ENCODE assay signal across 20 cellular contexts in the genomic region with DNA sequence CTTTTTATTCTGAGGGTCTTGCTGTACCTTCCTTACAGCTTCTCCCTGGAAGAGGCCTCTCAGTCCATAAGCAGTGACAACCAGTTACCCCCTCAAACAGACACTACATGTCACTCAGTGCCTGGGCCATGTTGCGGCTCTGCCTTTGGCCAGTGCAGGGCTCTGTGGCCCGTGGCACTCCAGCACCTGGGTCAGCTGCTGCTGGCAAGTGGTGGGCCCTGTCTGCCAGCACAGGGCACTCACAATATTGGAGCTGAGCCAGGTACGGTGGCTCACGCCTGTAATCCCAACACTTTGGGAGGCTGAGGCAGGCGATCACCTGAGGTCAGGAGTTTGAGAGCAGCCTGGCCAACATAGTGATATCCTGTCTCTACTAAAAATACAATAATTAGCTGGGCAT. TPM values are rescaled to one million over a fixed set of nuclear protein-coding genes. Genes with fewer than 3 reads are reported as not detected.
DNase-seq lines count a peak whose midpoint lies in the region; ATAC-seq and TF ChIP-seq lines count a peak whose summit lies in the region.
"Had no signal": no experiment of that assay in that cellular context is flagged by ENCODE, and none has a peak within 500 bp of the region (broad histone marks: within the 10 kb centered on the region; RNA-seq: fewer than 3 reads in every experiment).

No MANE protein-coding gene starts in this region.

- no peak for TF ChIP-seq EP300 in suprapubic skin (IDR thresholded peaks at IDR 0.05)

- H3K36me3 ChIP-seq in left ventricle myocardium inferior: peaks cover 22% of the 10 kb centered on the region
- H3K36me3 ChIP-seq in SU-DHL-6 (ENCODE audit: low read length): peaks cover 19% of the 10 kb centered on the region
- H3K36me3 ChIP-seq in suprapubic skin: peaks cover 7% of the 10 kb centered on the region

- no peak for DNase-seq in Right ventricle myocardium superior
- DNase-seq in left ventricle myocardium inferior: no peak
- no peak for DNase-seq in memory B cell (ENCODE audit: low spot score in 2 of 2)
- DNase-seq in suprapubic skin (ENCODE audit: low spot score in 2 of 2): no peak
- no peak for DNase-seq in CD4-positive, alpha-beta T cell
- DNase-seq in DMS114 treated with DMSO at 0.1 percent for 48 hours (lab: John Stamatoyannopoulos, UW; ENCODE audit: unreplicated experiment): no peak
- DNase-seq: BE2C; CD8-positive, alpha-beta memory T cell; DND-41; GOT3; NCI-H1048; NCI-H2081 treated with DMSO at 0.1 percent for 48 hours; NCI-H510A; NCI-H774; Peyer's patch; SHP77 had no signal

- H3K4me1 ChIP-seq in left ventricle myocardium inferior (peaks cover 26% of the 10 kb centered on the region), suprapubic skin (peaks cover 28% of the 10 kb centered on the region)
- H3K4me1 ChIP-seq: BE2C had no signal

- H3K27me3 Mint-ChIP-seq in memory B cell: no peaks in the 10 kb centered on the region
- H3K27me3 Mint-ChIP-seq in CD4-positive, alpha-beta T cell: no peaks in the 10 kb centered on the region
- H3K27me3 Mint-ChIP-seq: CD8-positive, alpha-beta memory T cell had no signal

- no peak for TF ChIP-seq POLR2A in suprapubic skin (IDR thresholded peaks at IDR 0.05)

- TF ChIP-seq CTCF in left ventricle myocardium inferior (IDR thresholded peaks at IDR 0.05; ENCODE audit: borderline replicate concordance) (no peak), SU-DHL-6 (IDR thresholded peaks at IDR 0.05; ENCODE audit: insufficient read depth, low read length, poor library complexity, severe bottlenecking) (no peak), suprapubic skin (IDR thresholded peaks at IDR 0.05) (no peak)
- TF ChIP-seq CTCF in CD4-positive, alpha-beta T cell (IDR thresholded peaks at IDR 0.05): no peak

- CTCF ChIA-PET in CD4-positive, alpha-beta T cell (lab: Charles Lee): no interaction called here

- peak overlapping the region; percentile 87 for H3K27ac Mint-ChIP-seq in memory B cell
- no peak overlapping the region for H3K27ac Mint-ChIP-seq in CD4-positive, alpha-beta T cell

- WGBS in suprapubic skin: no CpG with 5 or more reads among the region's 5 CpGs

- POLR2A ChIA-PET in CD4-positive, alpha-beta T cell (lab: Charles Lee): no interaction called here

- peaks cover 32% of the 10 kb centered on the region for H3K36me3 Mint-ChIP-seq in memory B cell
- peaks cover 77% of the 10 kb centered on the region for H3K36me3 Mint-ChIP-seq in CD4-positive, alpha-beta T cell (ENCODE audit: low read depth)

- peaks cover 5% of the 10 kb centered on the region; the same call in 1 of the 2 replicates for H4K20me1 ChIP-seq in SU-DHL-6 (ENCODE audit: low read depth, low read length)

- H3K4me3 Mint-ChIP-seq in memory B cell: no peak overlapping the region
- no peak overlapping the region for H3K4me3 Mint-ChIP-seq in CD4-positive, alpha-beta T cell
- H3K4me3 Mint-ChIP-seq: CD8-positive, alpha-beta memory T cell had no signal

- H3K9me3 ChIP-seq in left ventricle myocardium inferior (replicated peaks): peaks cover 13% of the 10 kb centered on the region
- no peaks in the 10 kb centered on the region for H3K9me3 ChIP-seq in SU-DHL-6 (ENCODE audit: insufficient read depth, low read length)
- H3K9me3 ChIP-seq in suprapubic skin: peaks cover 6% of the 10 kb centered on the region
- H3K9me3 ChIP-seq in CD4-positive, alpha-beta T cell (ENCODE audit: control insufficient read depth, low read length): peaks cover 7% of the 10 kb centered on the region
- H3K9me3 ChIP-seq: BE2C, Peyer's patch had no signal

- H3K27me3 ChIP-seq in left ventricle myocardium inferior (ENCODE audit: low read depth) (no peaks in the 10 kb centered on the region), SU-DHL-6 (ENCODE audit: low read length) (no peaks in the 10 kb centered on the region), suprapubic skin (no peaks in the 10 kb centered on the region)
- H3K27me3 ChIP-seq in CD4-positive, alpha-beta T cell (ENCODE audit: control insufficient read depth, insufficient read depth, low read length): no peaks in the 10 kb centered on the region
- H3K27me3 ChIP-seq: BE2C, Peyer's patch had no signal

- peaks cover 14% of the 10 kb centered on the region for H3K79me2 ChIP-seq in SU-DHL-6 (ENCODE audit: insufficient read depth, low read length)

- no peak overlapping the region for H2AFZ ChIP-seq in SU-DHL-6 (ENCODE audit: low read depth, low read length, severe bottlenecking)

- H3F3A ChIP-seq in SU-DHL-6 (ENCODE audit: insufficient read depth): no peaks in the 10 kb centered on the region

- H3K4me3 ChIP-seq in left ventricle myocardium inferior: no peak overlapping the region
- no peak overlapping the region for H3K4me3 ChIP-seq in SU-DHL-6 (ENCODE audit: insufficient read depth, low read length, poor library complexity, severe bottlenecking)
- H3K4me3 ChIP-seq in suprapubic skin: no peak overlapping the region
- H3K4me3 ChIP-seq: Peyer's patch had no signal

- H3K4me1 Mint-ChIP-seq in memory B cell: peaks cover 31% of the 10 kb centered on the region
- H3K4me1 Mint-ChIP-seq in CD4-positive, alpha-beta T cell (ENCODE audit: low read depth): peaks cover 19% of the 10 kb centered on the region

- no peak overlapping the region for H3K4me2 ChIP-seq in SU-DHL-6 (ENCODE audit: low read depth, low read length, poor library complexity, severe bottlenecking)
- H3K4me2 ChIP-seq: KMS-11 had no signal

- ATAC-seq in Right ventricle myocardium superior (ENCODE audit: poor library complexity) (peak; percentile 34), memory B cell (ENCODE audit: low read depth) (no peak), GM18907 (IDR thresholded peaks at IDR 0.05; ENCODE audit: unreplicated experiment) (no peak)
- no peak for ATAC-seq in CD4-positive, alpha-beta T cell (ENCODE audit: poor library complexity)

- intact Hi-C loops in Right ventricle myocardium superior (cut with DNase I) (no loop called here), left ventricle myocardium inferior (cut with micrococcal nuclease) (no loop called here)
- intact Hi-C loops in CD4-positive, alpha-beta T cell (cut with DNase I, micrococcal nuclease): no loop called here

- peaks cover 4% of the 10 kb centered on the region for H3K9me3 Mint-ChIP-seq in memory B cell
- H3K9me3 Mint-ChIP-seq in CD4-positive, alpha-beta T cell: peaks cover 2% of the 10 kb centered on the region
- H3K9me3 Mint-ChIP-seq: CD8-positive, alpha-beta memory T cell had no signal

- no peaks in the 10 kb centered on the region for H3K9me2 ChIP-seq in SU-DHL-6 (replicated peaks; ENCODE audit: insufficient read depth, low read length)

- H3K27ac ChIP-seq in left ventricle myocardium inferior (replicated peaks) (no peak overlapping the region), SU-DHL-6 (ENCODE audit: low read depth, low read length) (peak overlapping the region; percentile 51), suprapubic skin (peak overlapping the region; percentile 68)
- H3K27ac ChIP-seq in CD4-positive, alpha-beta T cell (ENCODE audit: low read depth, low read length): no peak overlapping the region
- H3K27ac ChIP-seq: 22Rv1, KMS-11, Peyer's patch had no signal

- 0 out of 2 replicates have a peak overlapping the region, but pooled peaks have one; percentile 17 for H3K9ac ChIP-seq in SU-DHL-6 (ENCODE audit: low read length)
- H3K9ac ChIP-seq: KMS-11 had no signal

RNA-seq across cellular contexts. Expression of a gene that starts 24.2 kb away (rescaled TPM):
- total RNA-seq in Right ventricle myocardium superior (13.6 TPM), left ventricle myocardium inferior (22.9 TPM), suprapubic skin (10 to 100 TPM; 37.8 to 71.7 (median 56.4) TPM)
- 10 to 100 TPM; 33.6 to 35.2 TPM for total RNA-seq in CD4-positive, alpha-beta T cell

Comparison
In these comparisons a context has a peak if more than half of its experiments do, and no peak if none do; other contexts are left out.
1. H3K27ac ChIP-seq: peak in SU-DHL-6 (single experiment) and suprapubic skin (single experiment); none in left ventricle myocardium inferior (single experiment) and CD4-positive, alpha-beta T cell (single experiment).